18 cellular contexts compared by ENCODE assay signal in genomic region chr2:120437604-120438000, GRCh38.
"Had no signal": no experiment of that assay in that cellular context is flagged by ENCODE, and none has a peak within 500 bp of the region (broad histone marks: within the 10 kb centered on the region; RNA-seq: fewer than 3 reads in every experiment).

No MANE protein-coding gene starts in this region.

- H3K4me1 Mint-ChIP-seq: activated T-helper 17 cell treated with anti-CD3 and anti-CD28 coated beads, Interleukin-2, amount 50 U/mL, for 72 hours had no signal

- H3K27ac Mint-ChIP-seq: activated CD4-positive, alpha-beta memory T cell treated with anti-CD3 and anti-CD28 coated beads for 36 hours; activated CD4-positive, alpha-beta T cell treated with anti-CD3 and anti-CD28 coated beads, Interleukin-2, amount 10 ng/mL, durations not matched to agents 7 days and 5 days; activated naive CD4-positive, alpha-beta T cell treated with anti-CD3 and anti-CD28 coated beads, Interleukin-2, amount 10 ng/mL, durations not matched to agents 7 days and 5 days; activated naive CD8-positive, alpha-beta T cell treated with anti-CD3 and anti-CD28 coated beads for 36 hours; activated T-helper 17 cell treated with anti-CD3 and anti-CD28 coated beads, Interleukin-2, amount 50 U/mL, for 72 hours; T-cell had no signal

- H3K27ac ChIP-seq: brain microvascular endothelial cell, cardiac muscle cell, SK-N-MC had no signal

- H3K9me3 Mint-ChIP-seq: activated CD4-positive, alpha-beta memory T cell treated with anti-CD3 and anti-CD28 coated beads for 36 hours; activated CD4-positive, alpha-beta T cell treated with anti-CD3 and anti-CD28 coated beads, Interleukin-2, amount 10 ng/mL, durations not matched to agents 7 days and 5 days; activated naive CD4-positive, alpha-beta T cell treated with anti-CD3 and anti-CD28 coated beads, Interleukin-2, amount 10 ng/mL, durations not matched to agents 7 days and 5 days; activated naive CD8-positive, alpha-beta T cell treated with anti-CD3 and anti-CD28 coated beads for 36 hours; activated T-helper 17 cell treated with anti-CD3 and anti-CD28 coated beads, Interleukin-2, amount 50 U/mL, for 72 hours; T-cell had no signal

- H3K36me3 Mint-ChIP-seq: activated CD4-positive, alpha-beta memory T cell treated with anti-CD3 and anti-CD28 coated beads for 36 hours; activated naive CD4-positive, alpha-beta T cell treated with anti-CD3 and anti-CD28 coated beads, Interleukin-2, amount 10 ng/mL, durations not matched to agents 7 days and 5 days; activated naive CD8-positive, alpha-beta T cell treated with anti-CD3 and anti-CD28 coated beads for 36 hours; T-cell had no signal

- DNase-seq: activated CD4-positive, CD25-positive, alpha-beta regulatory T cell; activated CD8-positive, alpha-beta memory T cell treated with anti-CD3 and anti-CD28 coated beads for 24 hours; activated gamma-delta T cell; activated T-cell treated with anti-CD3 and anti-CD28 coated beads for 4 hours; KG1; NCI-H1092; NCI-H1930; NCI-H2107; T1000 had no signal

- H3K4me3 Mint-ChIP-seq: activated CD4-positive, alpha-beta memory T cell treated with anti-CD3 and anti-CD28 coated beads for 36 hours; activated CD4-positive, alpha-beta T cell treated with anti-CD3 and anti-CD28 coated beads, Interleukin-2, amount 10 ng/mL, durations not matched to agents 7 days and 5 days; activated naive CD4-positive, alpha-beta T cell treated with anti-CD3 and anti-CD28 coated beads, Interleukin-2, amount 10 ng/mL, durations not matched to agents 7 days and 5 days; activated naive CD8-positive, alpha-beta T cell treated with anti-CD3 and anti-CD28 coated beads for 36 hours; activated T-helper 17 cell treated with anti-CD3 and anti-CD28 coated beads, Interleukin-2, amount 50 U/mL, for 72 hours; T-cell had no signal
